Comparison of ENCODE assay signal across 9 cellular contexts in genomic region chr10:117165557-117166419, GRCh38. TPM values are rescaled to one million over a fixed set of nuclear protein-coding genes. Genes with fewer than 3 reads are reported as not detected.
DNase-seq lines count a peak whose midpoint lies in the region; ATAC-seq and TF ChIP-seq lines count a peak whose summit lies in the region.
"Had no signal": no experiment of that assay in that cellular context is flagged by ENCODE, and none has a peak within 500 bp of the region (broad histone marks: within the 10 kb centered on the region; RNA-seq: fewer than 3 reads in every experiment).

No MANE protein-coding gene starts in this region.

- peaks cover 96 to 97% (median 96%) of the 10 kb centered on the region in 3 donors for H3K27me3 ChIP-seq in gastrocnemius medialis

- intact Hi-C loops in Calu3 (cut with micrococcal nuclease; ENCODE audit: unreplicated experiment): loop anchor here (2.0 to 5.0 kb wide), 3 partner anchors 161 to 369 kb away; partner anchors contain the start of gene SHTN1
- intact Hi-C loops in gastrocnemius medialis (cut with DNase I; ENCODE audit: low total_unique reads): loop anchor here (2.0 kb wide), 1 partner anchor 369 kb away; no protein-coding TSS in a partner anchor
- intact Hi-C loops in activated T-helper 2 cell treated with anti-CD3 and anti-CD28 coated beads, Interferon-gamma antibody, Interleukin-2, Interleukin-4, amounts not matched to agents 10 μg/mL and 5 μg/mL and 100 μg/mL, durations not matched to agents 14 hours and 24 hours and 36 hours (cut with micrococcal nuclease): loop anchor here (1.0 to 10.0 kb wide), 5 partner anchors 32 to 1079 kb away; partner anchors contain the start of gene ENO4

- H3K4me1 ChIP-seq in gastrocnemius medialis: peaks cover 0 to 9% of the 10 kb centered on the region in 2 donors

- H3K4me1 Mint-ChIP-seq in Calu3 (ENCODE audit: low read depth, unreplicated experiment): no peaks in the 10 kb centered on the region
- H3K4me1 Mint-ChIP-seq in progenitor cell of endocrine pancreas (ENCODE audit: low read depth): peaks cover 3% of the 10 kb centered on the region
- peaks cover 5% of the 10 kb centered on the region for H3K4me1 Mint-ChIP-seq in activated T-helper 2 cell treated with anti-CD3 and anti-CD28 coated beads, Interferon-gamma antibody, Interleukin-2, Interleukin-4, amounts not matched to agents 10 μg/mL and 5 μg/mL and 100 μg/mL, durations not matched to agents 14 hours and 24 hours and 36 hours (ENCODE audit: low read depth)

- H3K9me3 Mint-ChIP-seq in Calu3 (ENCODE audit: low read depth, unreplicated experiment) (no peaks in the 10 kb centered on the region), progenitor cell of endocrine pancreas (ENCODE audit: low read depth) (no peaks in the 10 kb centered on the region)
- no peaks in the 10 kb centered on the region for H3K9me3 Mint-ChIP-seq in activated T-helper 2 cell treated with anti-CD3 and anti-CD28 coated beads, Interferon-gamma antibody, Interleukin-2, Interleukin-4, amounts not matched to agents 10 μg/mL and 5 μg/mL and 100 μg/mL, durations not matched to agents 14 hours and 24 hours and 36 hours

- no peaks in the 10 kb centered on the region for H3K9me3 ChIP-seq in gastrocnemius medialis

- H3K4me3 ChIP-seq in HFF-Myc (replicated peaks; ENCODE audit: low read depth, low read length) (no peak overlapping the region), gastrocnemius medialis (peak overlapping the region in 2 of 4 donors; percentile 25 to 36)

- H3K27me3 Mint-ChIP-seq in Calu3 (ENCODE audit: unreplicated experiment) (peaks cover 45% of the 10 kb centered on the region), progenitor cell of endocrine pancreas (peaks cover 93% of the 10 kb centered on the region)
- peaks cover 80% of the 10 kb centered on the region for H3K27me3 Mint-ChIP-seq in activated T-helper 2 cell treated with anti-CD3 and anti-CD28 coated beads, Interferon-gamma antibody, Interleukin-2, Interleukin-4, amounts not matched to agents 10 μg/mL and 5 μg/mL and 100 μg/mL, durations not matched to agents 14 hours and 24 hours and 36 hours (ENCODE audit: low read depth)

- no TSS peak for BruUV-seq in Calu3 (replicated peaks; lab: Mats Ljungman, UMichigan)

- peak overlapping the region; percentile 58 for H3K4me3 Mint-ChIP-seq in Calu3 (ENCODE audit: low read depth, unreplicated experiment)
- H3K4me3 Mint-ChIP-seq in progenitor cell of endocrine pancreas (ENCODE audit: low read depth): no peak overlapping the region
- no peak overlapping the region for H3K4me3 Mint-ChIP-seq in activated T-helper 2 cell treated with anti-CD3 and anti-CD28 coated beads, Interferon-gamma antibody, Interleukin-2, Interleukin-4, amounts not matched to agents 10 μg/mL and 5 μg/mL and 100 μg/mL, durations not matched to agents 14 hours and 24 hours and 36 hours (ENCODE audit: low read depth)

- ATAC-seq in gastrocnemius medialis: no peak
- no peak for ATAC-seq in HG03175 (IDR thresholded peaks at IDR 0.05; ENCODE audit: unreplicated experiment)

- no peak overlapping the region for H3K27ac Mint-ChIP-seq in Calu3 (ENCODE audit: unreplicated experiment)
- no peak overlapping the region for H3K27ac Mint-ChIP-seq in progenitor cell of endocrine pancreas
- H3K27ac Mint-ChIP-seq in activated T-helper 2 cell treated with anti-CD3 and anti-CD28 coated beads, Interferon-gamma antibody, Interleukin-2, Interleukin-4, amounts not matched to agents 10 μg/mL and 5 μg/mL and 100 μg/mL, durations not matched to agents 14 hours and 24 hours and 36 hours: no peak overlapping the region

- in situ Hi-C loops in gastrocnemius medialis (cut with MboI; ENCODE audit: low sequenced_read_pairs in 4 of 4): loop anchor here in 1 of 4 donors (25.0 kb wide), 1 partner anchor 478 kb away; no protein-coding TSS in a partner anchor

- H3K36me3 ChIP-seq in gastrocnemius medialis: no peaks in the 10 kb centered on the region

- H3K27ac ChIP-seq in gastrocnemius medialis: no peak overlapping the region

- DNase-seq in Calu3 (peak; percentile 73), HFF-Myc (ENCODE audit: extremely low read depth, low read depth) (no peak), germinal center (ENCODE audit: low spot score) (peak; percentile 42), progenitor cell of endocrine pancreas (ENCODE audit: low spot score, unreplicated experiment) (peak; percentile 64), gastrocnemius medialis (no peak)
- DNase-seq in activated CD4-positive, alpha-beta T cell treated with anti-CD3 and anti-CD28 coated beads, Interleukin-2, amount 50 U/mL, for 48 hours: peak; percentile 19 to 37
- no peak for DNase-seq in activated T-helper 2 cell treated with anti-CD3 and anti-CD28 coated beads, Interferon-gamma antibody, Interleukin-2, Interleukin-4, amounts not matched to agents 10 μg/mL and 5 μg/mL and 100 μg/mL, durations not matched to agents 14 hours and 24 hours and 36 hours (ENCODE audit: low spot score)

- TF ChIP-seq POLR2A in gastrocnemius medialis (IDR thresholded peaks at IDR 0.05): no peak

- H3K36me3 Mint-ChIP-seq in Calu3 (ENCODE audit: insufficient read depth, unreplicated experiment): peaks cover 7% of the 10 kb centered on the region
- no peaks in the 10 kb centered on the region for H3K36me3 Mint-ChIP-seq in progenitor cell of endocrine pancreas (ENCODE audit: insufficient read depth)
- H3K36me3 Mint-ChIP-seq in activated T-helper 2 cell treated with anti-CD3 and anti-CD28 coated beads, Interferon-gamma antibody, Interleukin-2, Interleukin-4, amounts not matched to agents 10 μg/mL and 5 μg/mL and 100 μg/mL, durations not matched to agents 14 hours and 24 hours and 36 hours (ENCODE audit: low read depth): no peaks in the 10 kb centered on the region

- CTCF ChIA-PET in Calu3 (lab: Charles Lee): interaction anchor here (1.3 to 3.2 kb wide), 3 partner anchors 9 to 369 kb away, joined by 3 to 26 read pairs (median 6); no protein-coding TSS in a partner anchor

- TF ChIP-seq CTCF in Calu3 (IDR thresholded peaks at IDR 0.05; ENCODE audit: unreplicated experiment): peak; percentile 53
- peak; percentile 68 for TF ChIP-seq CTCF in HFF-Myc (IDR thresholded peaks at IDR 0.05; ENCODE audit: low read depth, low read length, missing control alignments)
- TF ChIP-seq CTCF in progenitor cell of endocrine pancreas (IDR thresholded peaks at IDR 0.05; ENCODE audit: unreplicated experiment): peak; percentile 71
- peak in 2 of 5 experiments; percentile 13 to 31 for TF ChIP-seq CTCF in gastrocnemius medialis (IDR thresholded peaks at IDR 0.05 in 4 of 5, conservative IDR thresholded peaks at IDR 0.05 in 1 of 5)

RNA-seq across cellular contexts. Expression of gene VAX1, which starts 27.7 kb away (rescaled TPM):
- total RNA-seq in Calu3 (2022): not detected in 2 replicates
- not detected in 2 replicates for total RNA-seq in progenitor cell of endocrine pancreas
- not detected for total RNA-seq in gastrocnemius medialis
- not detected in 2 replicates for total RNA-seq in activated T-helper 2 cell treated with anti-CD3 and anti-CD28 coated beads, Interferon-gamma antibody, Interleukin-2, Interleukin-4, amounts not matched to agents 10 μg/mL and 5 μg/mL and 100 μg/mL, durations not matched to agents 14 hours and 24 hours and 36 hours
- total RNA-seq: T-helper 2 cell treated with Interferon-gamma antibody and Interleukin-4, amounts not matched to agents 100 ng/mL and 5 ng/mL, for 36 hours had no signal

RNA-seq across cellular contexts. Expression of gene KCNK18, which starts 31.5 kb away (rescaled TPM):
- total RNA-seq in Calu3 (2022) (not detected in 2 replicates), progenitor cell of endocrine pancreas (not detected in 2 replicates), gastrocnemius medialis (not detected)
- not detected in 2 replicates for total RNA-seq in activated T-helper 2 cell treated with anti-CD3 and anti-CD28 coated beads, Interferon-gamma antibody, Interleukin-2, Interleukin-4, amounts not matched to agents 10 μg/mL and 5 μg/mL and 100 μg/mL, durations not matched to agents 14 hours and 24 hours and 36 hours
- total RNA-seq: T-helper 2 cell treated with Interferon-gamma antibody and Interleukin-4, amounts not matched to agents 100 ng/mL and 5 ng/mL, for 36 hours had no signal

Comparison
In these comparisons a context has a peak if more than half of its experiments do, and no peak if none do; other contexts are left out.
1. DNase-seq: peak in Calu3 (single experiment), activated CD4-positive, alpha-beta T cell treated with anti-CD3 and anti-CD28 coated beads, Interleukin-2, amount 50 U/mL, for 48 hours (2 of 2), germinal center (single experiment) and progenitor cell of endocrine pancreas (single experiment); none in HFF-Myc (single experiment), gastrocnemius medialis (0 of 2) and activated T-helper 2 cell treated with anti-CD3 and anti-CD28 coated beads, Interferon-gamma antibody, Interleukin-2, Interleukin-4, amounts not matched to agents 10 μg/mL and 5 μg/mL and 100 μg/mL, durations not matched to agents 14 hours and 24 hours and 36 hours (single experiment).